12 cellular contexts compared by ENCODE assay signal in the genomic region with DNA sequence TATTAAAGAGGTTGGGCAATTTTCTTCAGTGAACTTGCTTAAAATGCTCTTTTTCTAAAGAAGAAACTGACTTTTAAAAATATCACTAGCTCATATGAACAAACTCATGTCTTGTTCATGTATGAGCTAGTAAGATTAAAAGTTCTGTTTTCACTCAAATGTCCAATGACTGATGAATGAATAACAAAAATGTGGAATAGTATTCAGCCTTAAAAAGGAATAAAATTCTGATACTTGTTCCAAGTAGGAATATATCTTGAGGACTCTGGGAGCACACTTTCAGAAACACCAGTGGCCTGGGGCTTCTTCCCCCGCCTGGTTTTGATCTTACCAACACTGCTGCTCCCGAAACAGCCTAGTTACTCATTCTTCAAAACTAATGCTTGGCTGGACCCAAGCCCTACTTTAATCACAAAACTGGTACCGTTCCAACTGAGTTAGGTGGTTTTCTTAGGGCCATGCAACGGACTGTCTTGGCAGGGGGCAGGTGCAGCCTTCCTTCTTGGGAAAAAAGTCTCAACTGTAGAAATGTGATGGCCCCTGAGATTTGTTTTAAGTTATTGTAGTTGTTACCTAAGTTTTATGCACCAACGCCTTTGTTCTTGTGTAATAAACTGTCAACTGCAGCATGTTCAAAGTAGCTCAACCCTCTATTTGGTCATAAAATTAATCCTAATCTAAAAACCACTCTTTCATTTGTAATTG.
A peak's percentile ranks its signal among the peaks of the same experiment; 100 is the strongest.
DNase-seq lines count a peak whose midpoint lies in the region; ATAC-seq and TF ChIP-seq lines count a peak whose summit lies in the region.
"Had no signal": no experiment of that assay in that cellular context is flagged by ENCODE, and none has a peak within 500 bp of the region (broad histone marks: within the 10 kb centered on the region; RNA-seq: fewer than 3 reads in every experiment).

No MANE protein-coding gene starts in this region.

- H3K27ac ChIP-seq in HCT116 (ENCODE audit: low read depth, low read length) (peak overlapping the region; percentile 18; the same call in 1 of the 2 replicates), smooth muscle cell (ENCODE audit: low read depth) (peak overlapping the region; percentile 78)
- H3K27ac ChIP-seq: BLaER1 treated with 17β-estradiol and CSF1 and Interleukin-3, amounts not matched to agents 10 nM and 100 nM had no signal

- WGBS in smooth muscle cell (ENCODE audit: low lambda C conversion rate) = 88% methylated on average over 5 of the region's 5 CpGs

- no peak overlapping the region for H3K9ac ChIP-seq in HCT116 (ENCODE audit: low read length)
- H3K9ac ChIP-seq in smooth muscle cell (ENCODE audit: low read depth) = no peak overlapping the region
- H3K9ac ChIP-seq: BLaER1 treated with 17β-estradiol and CSF1 and Interleukin-3, amounts not matched to agents 10 nM and 100 nM had no signal

- H3K36me3 ChIP-seq in HCT116 (ENCODE audit: control insufficient read depth in 1 of 2, insufficient read depth in 2 of 2, low read length in 2 of 2) = no peaks in the 10 kb centered on the region
- no peaks in the 10 kb centered on the region for H3K36me3 ChIP-seq in smooth muscle cell (ENCODE audit: low read depth)
- H3K36me3 ChIP-seq: BLaER1 treated with 17β-estradiol and CSF1 and Interleukin-3, amounts not matched to agents 10 nM and 100 nM had no signal

- H3K4me2 ChIP-seq in HCT116 (ENCODE audit: low read length) (peak overlapping the region; percentile 48), smooth muscle cell (peak overlapping the region; percentile 79)
- H3K4me2 ChIP-seq: BLaER1 treated with 17β-estradiol and CSF1 and Interleukin-3, amounts not matched to agents 10 nM and 100 nM had no signal

- H3K9me3 ChIP-seq in HCT116 (ENCODE audit: control insufficient read depth in 1 of 2, insufficient read depth in 1 of 2, low read depth in 1 of 2, low read length in 2 of 2) = no peaks in the 10 kb centered on the region
- no peaks in the 10 kb centered on the region for H3K9me3 ChIP-seq in smooth muscle cell (replicated peaks; ENCODE audit: low read depth)

- H3K9me2 ChIP-seq in HCT116 (ENCODE audit: insufficient read depth) = no peaks in the 10 kb centered on the region

- no peak for ATAC-seq in HCT116

- TF ChIP-seq RAD21 in HCT116 (IDR thresholded peaks at IDR 0.05; ENCODE audit: low read depth) = no peak

- intact Hi-C loops in HCT116 (cut with micrococcal nuclease) = no loop called here

- CTCF ChIA-PET in HCT116 (lab: Charles Lee) = no interaction called here

- peak overlapping the region; percentile 33 for H2AFZ ChIP-seq in HCT116 (ENCODE audit: low read depth, low read length, poor library complexity, severe bottlenecking)
- no peak overlapping the region for H2AFZ ChIP-seq in smooth muscle cell (ENCODE audit: low read depth)

- no peaks in the 10 kb centered on the region for H3K27me3 ChIP-seq in HCT116 (ENCODE audit: insufficient read depth, low read length)
- no peaks in the 10 kb centered on the region for H3K27me3 ChIP-seq in smooth muscle cell (ENCODE audit: low read depth)

- H3K4me3 ChIP-seq in HCT116 (replicated peaks in 1 of 2; ENCODE audit: low read depth in 1 of 2, low read length in 2 of 2) (peak overlapping the region in 1 of 2 experiments; percentile 2; a peak in 1 of 4 replicates), smooth muscle cell (no peak overlapping the region)
- H3K4me3 ChIP-seq: BLaER1 treated with 17β-estradiol and CSF1 and Interleukin-3, amounts not matched to agents 10 nM and 100 nM; skin epidermis had no signal

- POLR2A ChIA-PET in HCT116 (lab: Charles Lee) = no interaction called here

- TF ChIP-seq CTCF in HCT116 (IDR thresholded peaks at IDR 0.05 in 2 of 3, conservative IDR thresholded peaks at IDR 0.05 in 1 of 3; ENCODE audit: borderline replicate concordance in 1 of 3, insufficient read depth in 1 of 3, low read depth in 2 of 3, low read length in 2 of 3) (no peak), smooth muscle cell (IDR thresholded peaks at IDR 0.05; ENCODE audit: borderline replicate concordance, insufficient read depth, poor library complexity, severe bottlenecking) (no peak)

- no TSS peak for BruUV-seq in HCT116 (replicated peaks; lab: Mats Ljungman, UMichigan)

- no peak for TF ChIP-seq POLR2A in HCT116 (IDR thresholded peaks at IDR 0.05; ENCODE audit: borderline replicate concordance, extremely low read depth, insufficient read depth, insufficient read length)

- peaks cover 32 to 47% of the 10 kb centered on the region in 2 experiments for H3K4me1 ChIP-seq in HCT116 (ENCODE audit: control insufficient read depth in 1 of 2, insufficient read depth in 2 of 2, low read length in 2 of 2)
- H3K4me1 ChIP-seq in smooth muscle cell (ENCODE audit: low read depth) = peaks cover 5% of the 10 kb centered on the region

- RAD21 ChIA-PET in HCT116 (lab: Charles Lee; ENCODE audit: low non-redundant PET in 1 of 2, low total read pairs in 2 of 2, uncharacterized antibody in 2 of 2, unreplicated experiment in 2 of 2) = no interaction called here

- H3K79me2 ChIP-seq in HCT116 (ENCODE audit: insufficient read depth, low read length) (no peaks in the 10 kb centered on the region), smooth muscle cell (ENCODE audit: low read depth) (no peaks in the 10 kb centered on the region)

- no peaks in the 10 kb centered on the region for H4K20me1 ChIP-seq in HCT116 (ENCODE audit: insufficient read depth)
- no peaks in the 10 kb centered on the region for H4K20me1 ChIP-seq in smooth muscle cell (ENCODE audit: low read depth)
- H4K20me1 ChIP-seq: BLaER1 treated with 17β-estradiol and CSF1 and Interleukin-3, amounts not matched to agents 10 nM and 100 nM had no signal

- no peak for DNase-seq in HCT116 (ENCODE audit: low read depth, low spot score)
- peak; percentile 43 for DNase-seq in astrocyte of the hippocampus (ENCODE audit: low read depth, low spot score)
- DNase-seq in iris pigment epithelial cell (ENCODE audit: low read depth) = peak; percentile 43
- no peak for DNase-seq in smooth muscle cell (lab: John Stamatoyannopoulos, UW; ENCODE audit: unreplicated experiment)
- no peak for DNase-seq in cerebellar nuclear complex (lab: John Stamatoyannopoulos, UW)
- DNase-seq in activated CD8-positive, alpha-beta memory T cell treated with anti-CD3 and anti-CD28 coated beads, Interleukin-2, amount 50 U/mL, for 4 hours = no peak
- DNase-seq in dedifferentiated amniotic fluid mesenchymal stem cell (ENCODE audit: extremely low spot score) = no peak
- DNase-seq in D341Med (ENCODE audit: low spot score) = no peak
- DNase-seq: NCI-H446 treated with DMSO at 0.1 percent for 48 hours, SHP77 treated with DMSO at 0.1 percent for 48 hours had no signal

- peaks cover 3% of the 10 kb centered on the region for H3F3A ChIP-seq in smooth muscle cell (ENCODE audit: low read depth)

TF ChIP-seq in HCT116, 20 proteins besides CTCF, POLR2A, EP300 and RAD21 (continues in another document):
- TF ChIP-seq EZH2phosphoT487 (IDR thresholded peaks at IDR 0.05; ENCODE audit: borderline replicate concordance) (no peak), FOSL1 (IDR thresholded peaks at IDR 0.05; ENCODE audit: low read depth) (no peak), CEBPB (IDR thresholded peaks at IDR 0.05; ENCODE audit: low read depth) (no peak), SRF (IDR thresholded peaks at IDR 0.05; ENCODE audit: low read depth) (no peak), TCF7L2 (IDR thresholded peaks at IDR 0.05; ENCODE audit: borderline replicate concordance, extremely low read depth, insufficient read depth, insufficient read length) (no peak), ZFX (IDR thresholded peaks at IDR 0.05) (no peak), ZNF274 (IDR thresholded peaks at IDR 0.05; ENCODE audit: low read depth, low read length) (no peak), CBX3 (IDR thresholded peaks at IDR 0.05; ENCODE audit: low read depth) (no peak), EGR1 (IDR thresholded peaks at IDR 0.05; ENCODE audit: low read depth) (no peak), JUND (IDR thresholded peaks at IDR 0.05) (no peak), ELF1 (IDR thresholded peaks at IDR 0.05; ENCODE audit: borderline replicate concordance, low read depth) (no peak), YY1 (IDR thresholded peaks at IDR 0.05; ENCODE audit: extremely low read depth, insufficient replicate concordance, low read depth, low read length) (no peak), POLR2AphosphoS5 (IDR thresholded peaks at IDR 0.05; ENCODE audit: low read depth, low read length) (no peak)
- TF ChIP-seq, protein P1, sequence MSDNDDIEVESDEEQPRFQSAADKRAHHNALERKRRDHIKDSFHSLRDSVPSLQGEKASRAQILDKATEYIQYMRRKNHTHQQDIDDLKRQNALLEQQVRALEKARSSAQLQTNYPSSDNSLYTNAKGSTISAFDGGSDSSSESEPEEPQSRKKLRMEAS (IDR thresholded peaks at IDR 0.05) = no peak
- TF ChIP-seq, protein P2, sequence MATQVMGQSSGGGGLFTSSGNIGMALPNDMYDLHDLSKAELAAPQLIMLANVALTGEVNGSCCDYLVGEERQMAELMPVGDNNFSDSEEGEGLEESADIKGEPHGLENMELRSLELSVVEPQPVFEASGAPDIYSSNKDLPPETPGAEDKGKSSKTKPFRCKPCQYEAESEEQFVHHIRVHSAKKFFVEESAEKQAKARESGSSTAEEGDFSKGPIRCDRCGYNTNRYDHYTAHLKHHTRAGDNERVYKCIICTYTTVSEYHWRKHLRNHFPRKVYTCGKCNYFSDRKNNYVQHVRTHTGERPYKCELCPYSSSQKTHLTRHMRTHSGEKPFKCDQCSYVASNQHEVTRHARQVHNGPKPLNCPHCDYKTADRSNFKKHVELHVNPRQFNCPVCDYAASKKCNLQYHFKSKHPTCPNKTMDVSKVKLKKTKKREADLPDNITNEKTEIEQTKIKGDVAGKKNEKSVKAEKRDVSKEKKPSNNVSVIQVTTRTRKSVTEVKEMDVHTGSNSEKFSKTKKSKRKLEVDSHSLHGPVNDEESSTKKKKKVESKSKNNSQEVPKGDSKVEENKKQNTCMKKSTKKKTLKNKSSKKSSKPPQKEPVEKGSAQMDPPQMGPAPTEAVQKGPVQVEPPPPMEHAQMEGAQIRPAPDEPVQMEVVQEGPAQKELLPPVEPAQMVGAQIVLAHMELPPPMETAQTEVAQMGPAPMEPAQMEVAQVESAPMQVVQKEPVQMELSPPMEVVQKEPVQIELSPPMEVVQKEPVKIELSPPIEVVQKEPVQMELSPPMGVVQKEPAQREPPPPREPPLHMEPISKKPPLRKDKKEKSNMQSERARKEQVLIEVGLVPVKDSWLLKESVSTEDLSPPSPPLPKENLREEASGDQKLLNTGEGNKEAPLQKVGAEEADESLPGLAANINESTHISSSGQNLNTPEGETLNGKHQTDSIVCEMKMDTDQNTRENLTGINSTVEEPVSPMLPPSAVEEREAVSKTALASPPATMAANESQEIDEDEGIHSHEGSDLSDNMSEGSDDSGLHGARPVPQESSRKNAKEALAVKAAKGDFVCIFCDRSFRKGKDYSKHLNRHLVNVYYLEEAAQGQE (IDR thresholded peaks at IDR 0.05; ENCODE audit: low read depth) = no peak
- TF ChIP-seq, protein P3, sequence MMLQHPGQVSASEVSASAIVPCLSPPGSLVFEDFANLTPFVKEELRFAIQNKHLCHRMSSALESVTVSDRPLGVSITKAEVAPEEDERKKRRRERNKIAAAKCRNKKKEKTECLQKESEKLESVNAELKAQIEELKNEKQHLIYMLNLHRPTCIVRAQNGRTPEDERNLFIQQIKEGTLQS (IDR thresholded peaks at IDR 0.05) = no peak

Comparison
In these comparisons a context has a peak if more than half of its experiments do, and no peak if none do; other contexts are left out.
1. DNase-seq: peak in astrocyte of the hippocampus (single experiment) and iris pigment epithelial cell (single experiment); none in HCT116 (single experiment), smooth muscle cell (single experiment), cerebellar nuclear complex (0 of 2), activated CD8-positive, alpha-beta memory T cell treated with anti-CD3 and anti-CD28 coated beads, Interleukin-2, amount 50 U/mL, for 4 hours (single experiment), dedifferentiated amniotic fluid mesenchymal stem cell (single experiment) and D341Med (single experiment).